ENCODE assay signal across 13 cellular contexts in the genomic region with DNA sequence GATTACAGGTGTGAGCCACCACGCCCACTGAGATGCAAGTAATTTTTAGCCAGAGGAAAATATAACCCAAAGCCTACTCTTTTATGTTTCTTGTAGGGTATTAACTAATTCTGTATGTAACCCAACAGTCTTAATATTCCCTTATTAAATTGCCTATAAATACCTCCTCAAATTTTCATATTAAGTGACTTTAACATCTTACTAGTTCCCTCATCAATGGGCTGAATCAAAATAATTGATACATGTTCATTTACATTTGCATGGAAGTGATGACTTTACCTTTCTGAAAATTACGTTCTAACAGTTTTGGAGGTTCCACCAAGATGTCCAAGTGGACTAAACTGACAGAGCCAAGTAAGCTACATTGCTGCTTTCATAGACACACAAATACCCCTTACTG.
"Had no signal": no experiment of that assay in that cellular context is flagged by ENCODE, and none has a peak within 500 bp of the region (broad histone marks: within the 10 kb centered on the region; RNA-seq: fewer than 3 reads in every experiment).

No MANE protein-coding gene starts in this region.

- H3K4me3 ChIP-seq: colonic mucosa, left lung had no signal

- H3K36me3 Mint-ChIP-seq: stimulated activated memory B cell treated with anti-CD40 and anti-IgM and Interleukin-4, amounts not matched to agents 10 μg/mL and 1 μg/mL and 100 μg/mL, for 72 hours had no signal

- H3K27ac Mint-ChIP-seq: stimulated activated memory B cell treated with anti-CD40 and anti-IgM and Interleukin-4, amounts not matched to agents 10 μg/mL and 1 μg/mL and 100 μg/mL, for 72 hours had no signal

- ATAC-seq: left lung; stimulated activated memory B cell treated with anti-CD40 and anti-IgM and Interleukin-4, amounts not matched to agents 10 μg/mL and 1 μg/mL and 100 μg/mL, for 72 hours had no signal

- H3K4me3 Mint-ChIP-seq: central memory CD8-positive, alpha-beta T cell; stimulated activated memory B cell treated with anti-CD40 and anti-IgM and Interleukin-4, amounts not matched to agents 10 μg/mL and 1 μg/mL and 100 μg/mL, for 72 hours had no signal

- DNase-seq: activated CD4-positive, alpha-beta T cell treated with anti-CD3 and anti-CD28 coated beads, Interleukin-2, amount 50 U/mL, for 4 hours; activated gamma-delta T cell; aorta; colonic mucosa; left lung; mammary epithelial cell; spleen; stimulated activated CD4-positive, alpha-beta T cell treated with anti-CD3 and anti-CD28 coated beads, Interleukin-4, amount 100 ng/mL, for 4 hours; SW 1271; T-helper 2 cell had no signal

- H3K27me3 Mint-ChIP-seq: central memory CD8-positive, alpha-beta T cell; stimulated activated memory B cell treated with anti-CD40 and anti-IgM and Interleukin-4, amounts not matched to agents 10 μg/mL and 1 μg/mL and 100 μg/mL, for 72 hours had no signal

- H3K27me3 ChIP-seq: colonic mucosa, left lung, spleen had no signal

- H3K36me3 ChIP-seq: colonic mucosa, left lung, spleen had no signal

- H3K9me3 Mint-ChIP-seq: central memory CD8-positive, alpha-beta T cell; stimulated activated memory B cell treated with anti-CD40 and anti-IgM and Interleukin-4, amounts not matched to agents 10 μg/mL and 1 μg/mL and 100 μg/mL, for 72 hours had no signal

- H3K27ac ChIP-seq: colonic mucosa, left lung, parathyroid adenoma had no signal

- H3K9me3 ChIP-seq: colonic mucosa, left lung, spleen had no signal

- H3K9ac ChIP-seq: parathyroid adenoma had no signal
